Comparison of ENCODE assay signal across 19 cellular contexts in the genomic region with DNA sequence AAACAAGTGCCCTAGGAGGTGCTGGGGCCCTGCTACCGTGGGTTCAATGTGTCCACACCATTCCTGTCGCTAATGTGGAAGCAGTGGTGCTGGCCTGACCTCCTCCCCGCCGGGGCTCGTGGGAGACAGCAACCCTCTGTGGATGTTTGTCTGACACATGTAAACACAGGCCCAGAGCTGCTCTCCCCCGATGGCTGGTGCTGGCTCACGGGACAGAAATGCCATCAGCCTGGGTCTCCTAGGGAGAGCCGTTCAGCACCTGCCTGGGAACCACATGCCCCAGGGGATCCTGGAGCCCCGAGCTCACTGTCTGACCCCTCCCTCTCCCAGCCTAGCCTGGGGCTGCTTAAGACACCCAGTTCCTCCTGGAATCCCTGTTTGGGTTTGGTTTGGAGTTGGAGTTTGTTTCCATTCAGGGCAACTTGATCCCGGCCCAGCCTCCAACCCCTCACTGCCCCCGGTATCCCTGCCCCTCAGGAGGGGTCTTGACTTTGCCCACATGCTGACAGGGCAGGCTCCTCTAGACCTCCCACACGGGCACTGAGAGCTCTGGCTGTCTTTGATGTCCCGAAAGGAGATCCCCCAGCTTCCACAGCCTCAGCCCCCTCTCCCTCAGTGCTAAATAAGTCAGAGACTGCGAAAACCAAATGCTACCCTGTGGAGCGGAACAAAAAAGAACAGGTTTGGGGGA. TPM values are rescaled to one million over a fixed set of nuclear protein-coding genes. Genes with fewer than 3 reads are reported as not detected.
DNase-seq lines count a peak whose midpoint lies in the region; ATAC-seq, FAIRE-seq and TF ChIP-seq lines count a peak whose summit lies in the region.
"Had no signal": no experiment of that assay in that cellular context is flagged by ENCODE, and none has a peak within 500 bp of the region (broad histone marks: within the 10 kb centered on the region; RNA-seq: fewer than 3 reads in every experiment).

No MANE protein-coding gene starts in this region.

- no peaks in the 10 kb centered on the region for H3K4me1 ChIP-seq in left ventricle myocardium inferior
- H3K4me1 ChIP-seq in kidney (ENCODE audit: control insufficient read depth in 1 of 2, insufficient read depth in 1 of 2, low read depth in 1 of 2, low read length in 2 of 2), result no peaks in the 10 kb centered on the region

- no peaks in the 10 kb centered on the region for H3K9me3 ChIP-seq in left ventricle myocardium inferior (replicated peaks)
- no peaks in the 10 kb centered on the region for H3K9me3 ChIP-seq in kidney (ENCODE audit: control insufficient read depth in 1 of 2, low read length in 2 of 2)

- no peak for ATAC-seq in left ventricle myocardium superior
- peak; percentile 12; the same call in 1 of the 2 replicates for ATAC-seq in WTC11
- ATAC-seq in left lobe of liver, result no peak
- no peak for ATAC-seq in GM21515 (IDR thresholded peaks at IDR 0.05; ENCODE audit: unreplicated experiment)

- H3K9ac ChIP-seq in kidney (ENCODE audit: low read length in 2 of 2), result no peak overlapping the region

- H3K4me3 ChIP-seq in left ventricle myocardium inferior (no peak overlapping the region), kidney (ENCODE audit: low read length in 2 of 2) (no peak overlapping the region)
- H3K4me3 ChIP-seq: SK-N-MC had no signal

- H3K36me3 ChIP-seq in left ventricle myocardium inferior (no peaks in the 10 kb centered on the region), kidney (ENCODE audit: control insufficient read depth in 1 of 2, insufficient read depth in 2 of 2, low read length in 2 of 2) (no peaks in the 10 kb centered on the region)

- no peaks in the 10 kb centered on the region for H3K9me3 Mint-ChIP-seq in WTC11
- no peaks in the 10 kb centered on the region for H3K9me3 Mint-ChIP-seq in Calu3 (ENCODE audit: low read depth, unreplicated experiment)

- FAIRE-seq in kidney (lab: Jason Lieb, UNC), result no peak
- FAIRE-seq: GM12892, H1 had no signal

- intact Hi-C loops in left ventricle myocardium superior (cut with micrococcal nuclease), result no loop called here
- intact Hi-C loops in left ventricle myocardium inferior (cut with micrococcal nuclease), result no loop called here
- intact Hi-C loops in kidney (cut with DNase I), result no loop called here
- intact Hi-C loops in Calu3 (cut with micrococcal nuclease; ENCODE audit: unreplicated experiment), result no loop called here

- peaks cover 16% of the 10 kb centered on the region for H3K27me3 ChIP-seq in left ventricle myocardium inferior (ENCODE audit: low read depth)

- no peak overlapping the region for H3K4me3 Mint-ChIP-seq in WTC11
- H3K4me3 Mint-ChIP-seq in Calu3 (ENCODE audit: low read depth, unreplicated experiment), result no peak overlapping the region

- no peak overlapping the region for H3K27ac Mint-ChIP-seq in WTC11
- H3K27ac Mint-ChIP-seq in Calu3 (ENCODE audit: unreplicated experiment), result no peak overlapping the region

- DNase-seq in left ventricle myocardium superior, result peak; percentile 19
- no peak for DNase-seq in left ventricle myocardium inferior
- DNase-seq in WTC11 (ENCODE audit: low spot score), result no peak
- DNase-seq in kidney, result peak; percentile 70
- DNase-seq in left lobe of liver (ENCODE audit: low spot score), result no peak
- no peak for DNase-seq in NCI-H2227 treated with DMSO at 0.1 percent for 48 hours (lab: John Stamatoyannopoulos, UW)
- DNase-seq in Calu3, result no peak
- DNase-seq: COR-L47, GDM1, Karpas-422, NCI-H1930, NCI-H526, T-helper 1 cell had no signal

- TF ChIP-seq CTCF in left ventricle myocardium inferior (IDR thresholded peaks at IDR 0.05; ENCODE audit: borderline replicate concordance), result no peak
- no peak for TF ChIP-seq CTCF in WTC11 (IDR thresholded peaks at IDR 0.05)
- no peak for TF ChIP-seq CTCF in kidney (IDR thresholded peaks at IDR 0.05; ENCODE audit: borderline replicate concordance, extremely low read depth, insufficient read depth)
- no peak for TF ChIP-seq CTCF in Calu3 (IDR thresholded peaks at IDR 0.05; ENCODE audit: unreplicated experiment)

- H3K27me3 Mint-ChIP-seq in WTC11 (ENCODE audit: low read depth) (no peaks in the 10 kb centered on the region; the same call in 1 of the 2 replicates), Calu3 (ENCODE audit: unreplicated experiment) (peaks cover 87% of the 10 kb centered on the region)

- no peak overlapping the region for H3K27ac ChIP-seq in left ventricle myocardium inferior (replicated peaks)
- no peak overlapping the region for H3K27ac ChIP-seq in kidney (ENCODE audit: low read depth in 2 of 2, low read length in 2 of 2)
- H3K27ac ChIP-seq: 22Rv1, SK-N-MC had no signal

- CTCF ChIA-PET in WTC11 (lab: Charles Lee) (interaction anchor here (1.2 to 6.3 kb wide), 5 partner anchors 9 to 105 kb away, joined by 3 to 51 read pairs (median 5); no protein-coding TSS in a partner anchor), Calu3 (lab: Charles Lee) (no interaction called here)

- H3K36me3 Mint-ChIP-seq in WTC11, result no peaks in the 10 kb centered on the region
- no peaks in the 10 kb centered on the region for H3K36me3 Mint-ChIP-seq in Calu3 (ENCODE audit: insufficient read depth, unreplicated experiment)

- BruUV-seq in Calu3 (replicated peaks; lab: Mats Ljungman, UMichigan), result no TSS peak

- peaks cover 7% of the 10 kb centered on the region; the same call in 1 of the 2 replicates for H3K4me1 Mint-ChIP-seq in WTC11
- no peaks in the 10 kb centered on the region for H3K4me1 Mint-ChIP-seq in Calu3 (ENCODE audit: low read depth, unreplicated experiment)

- POLR2A ChIA-PET in WTC11 (lab: Charles Lee), result interaction anchor here (0.6 kb wide), 1 partner anchor 50 kb away, joined by 3 read pairs; no protein-coding TSS in a partner anchor

TF ChIP-seq in WTC11, 78 proteins besides CTCF, POLR2A, EP300 and RAD21:
- TF ChIP-seq JAZF1 (CRISPR knock-in tag; IDR thresholded peaks at IDR 0.05), result no peak
- TF ChIP-seq FOXJ3 (CRISPR knock-in tag; IDR thresholded peaks at IDR 0.05; ENCODE audit: borderline replicate concordance), result no peak
- no peak for TF ChIP-seq IRF2 (CRISPR knock-in tag; IDR thresholded peaks at IDR 0.05; ENCODE audit: borderline replicate concordance, low read depth)
- TF ChIP-seq ZNF263 (CRISPR knock-in tag; IDR thresholded peaks at IDR 0.05; ENCODE audit: low read depth), result no peak
- TF ChIP-seq, protein P1, sequence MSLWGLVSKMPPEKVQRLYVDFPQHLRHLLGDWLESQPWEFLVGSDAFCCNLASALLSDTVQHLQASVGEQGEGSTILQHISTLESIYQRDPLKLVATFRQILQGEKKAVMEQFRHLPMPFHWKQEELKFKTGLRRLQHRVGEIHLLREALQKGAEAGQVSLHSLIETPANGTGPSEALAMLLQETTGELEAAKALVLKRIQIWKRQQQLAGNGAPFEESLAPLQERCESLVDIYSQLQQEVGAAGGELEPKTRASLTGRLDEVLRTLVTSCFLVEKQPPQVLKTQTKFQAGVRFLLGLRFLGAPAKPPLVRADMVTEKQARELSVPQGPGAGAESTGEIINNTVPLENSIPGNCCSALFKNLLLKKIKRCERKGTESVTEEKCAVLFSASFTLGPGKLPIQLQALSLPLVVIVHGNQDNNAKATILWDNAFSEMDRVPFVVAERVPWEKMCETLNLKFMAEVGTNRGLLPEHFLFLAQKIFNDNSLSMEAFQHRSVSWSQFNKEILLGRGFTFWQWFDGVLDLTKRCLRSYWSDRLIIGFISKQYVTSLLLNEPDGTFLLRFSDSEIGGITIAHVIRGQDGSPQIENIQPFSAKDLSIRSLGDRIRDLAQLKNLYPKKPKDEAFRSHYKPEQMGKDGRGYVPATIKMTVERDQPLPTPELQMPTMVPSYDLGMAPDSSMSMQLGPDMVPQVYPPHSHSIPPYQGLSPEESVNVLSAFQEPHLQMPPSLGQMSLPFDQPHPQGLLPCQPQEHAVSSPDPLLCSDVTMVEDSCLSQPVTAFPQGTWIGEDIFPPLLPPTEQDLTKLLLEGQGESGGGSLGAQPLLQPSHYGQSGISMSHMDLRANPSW (CRISPR knock-in tag; conservative IDR thresholded peaks at IDR 0.05; ENCODE audit: low read depth), result no peak
- TF ChIP-seq SOX15 (CRISPR knock-in tag; IDR thresholded peaks at IDR 0.05), result no peak
- TF ChIP-seq, protein P2, sequence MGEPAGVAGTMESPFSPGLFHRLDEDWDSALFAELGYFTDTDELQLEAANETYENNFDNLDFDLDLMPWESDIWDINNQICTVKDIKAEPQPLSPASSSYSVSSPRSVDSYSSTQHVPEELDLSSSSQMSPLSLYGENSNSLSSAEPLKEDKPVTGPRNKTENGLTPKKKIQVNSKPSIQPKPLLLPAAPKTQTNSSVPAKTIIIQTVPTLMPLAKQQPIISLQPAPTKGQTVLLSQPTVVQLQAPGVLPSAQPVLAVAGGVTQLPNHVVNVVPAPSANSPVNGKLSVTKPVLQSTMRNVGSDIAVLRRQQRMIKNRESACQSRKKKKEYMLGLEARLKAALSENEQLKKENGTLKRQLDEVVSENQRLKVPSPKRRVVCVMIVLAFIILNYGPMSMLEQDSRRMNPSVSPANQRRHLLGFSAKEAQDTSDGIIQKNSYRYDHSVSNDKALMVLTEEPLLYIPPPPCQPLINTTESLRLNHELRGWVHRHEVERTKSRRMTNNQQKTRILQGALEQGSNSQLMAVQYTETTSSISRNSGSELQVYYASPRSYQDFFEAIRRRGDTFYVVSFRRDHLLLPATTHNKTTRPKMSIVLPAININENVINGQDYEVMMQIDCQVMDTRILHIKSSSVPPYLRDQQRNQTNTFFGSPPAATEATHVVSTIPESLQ (CRISPR knock-in tag; IDR thresholded peaks at IDR 0.05), result no peak
- TF ChIP-seq, protein P3, sequence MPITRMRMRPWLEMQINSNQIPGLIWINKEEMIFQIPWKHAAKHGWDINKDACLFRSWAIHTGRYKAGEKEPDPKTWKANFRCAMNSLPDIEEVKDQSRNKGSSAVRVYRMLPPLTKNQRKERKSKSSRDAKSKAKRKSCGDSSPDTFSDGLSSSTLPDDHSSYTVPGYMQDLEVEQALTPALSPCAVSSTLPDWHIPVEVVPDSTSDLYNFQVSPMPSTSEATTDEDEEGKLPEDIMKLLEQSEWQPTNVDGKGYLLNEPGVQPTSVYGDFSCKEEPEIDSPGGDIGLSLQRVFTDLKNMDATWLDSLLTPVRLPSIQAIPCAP (CRISPR knock-in tag; IDR thresholded peaks at IDR 0.05), result no peak
- TF ChIP-seq TEAD1 (CRISPR knock-in tag; IDR thresholded peaks at IDR 0.05), result no peak

RNA-seq across cellular contexts. Expression of a gene that starts 50.9 kb away (rescaled TPM):
- 15.2 TPM for total RNA-seq in left ventricle myocardium superior
- total RNA-seq in left ventricle myocardium inferior, result 22.7 TPM
- 0.32 to 0.89 TPM (median 0.79 TPM) in 3 replicates for total RNA-seq in WTC11 (2021)
- 2.2 TPM for total RNA-seq in kidney
- 0.80 TPM for polyA plus RNA-seq in kidney (ENCODE audit: insufficient read depth, low read depth, low replicate concordance)
- 3.4 TPM for total RNA-seq in left lobe of liver
- total RNA-seq in Calu3 (2022), result not detected in 2 replicates
- total RNA-seq: OCI-LY7 had no signal

Comparison
In these comparisons a context has a peak if more than half of its experiments do, and no peak if none do; other contexts are left out.
1. DNase-seq: peak in left ventricle myocardium superior (single experiment) and kidney (single experiment); none in left ventricle myocardium inferior (single experiment), WTC11 (single experiment), left lobe of liver (single experiment), NCI-H2227 treated with DMSO at 0.1 percent for 48 hours (single experiment) and Calu3 (single experiment).